Comparison of ENCODE assay signal across 1 cellular context in genomic region chr3:194296448-194296831, GRCh38.
TF ChIP-seq lines count a peak whose summit lies in the region.

No MANE protein-coding gene starts in this region.

TF ChIP-seq in H1, 55 proteins besides CTCF, POLR2A, EP300 and RAD21:
- no peak for TF ChIP-seq YY1 (IDR thresholded peaks at IDR 0.05; ENCODE audit: low read depth, low read length)
- TF ChIP-seq KDM5A (IDR thresholded peaks at IDR 0.05; ENCODE audit: low read length), result no peak
- TF ChIP-seq SP1 (IDR thresholded peaks at IDR 0.05; ENCODE audit: low read depth, low read length), result peak; percentile 88
- TF ChIP-seq CEBPB (IDR thresholded peaks at IDR 0.05; ENCODE audit: low read depth, low read length), result peak; percentile 61; the same call in 1 of the 2 replicates
- no peak for TF ChIP-seq GABPA (IDR thresholded peaks at IDR 0.05; ENCODE audit: borderline replicate concordance, insufficient read depth, low read length)
- peak; percentile 100; the same call in 1 of the 2 replicates for TF ChIP-seq RBBP5 (IDR thresholded peaks at IDR 0.05; ENCODE audit: borderline replicate concordance, low read depth, low read length)
- TF ChIP-seq TEAD4 (IDR thresholded peaks at IDR 0.05; ENCODE audit: low read depth, low read length), result peak; percentile 92
- peak; percentile 92 for TF ChIP-seq JUN (IDR thresholded peaks at IDR 0.05; ENCODE audit: low read depth, low read length)
- peak; percentile 64; the same call in 1 of the 2 replicates for TF ChIP-seq POLR2AphosphoS5 (IDR thresholded peaks at IDR 0.05; ENCODE audit: low read depth, low read length)
- TF ChIP-seq HDAC2 (IDR thresholded peaks at IDR 0.05; ENCODE audit: borderline replicate concordance in 1 of 2, low read depth in 2 of 2, low read length in 2 of 2), result peak in 1 of 2 experiments; percentile 86; a peak in 2 of 4 replicates
- no peak for TF ChIP-seq CHD7 (IDR thresholded peaks at IDR 0.05; ENCODE audit: insufficient replicate concordance, low read length)
- peak; percentile 16; the same call in 1 of the 2 replicates for TF ChIP-seq TAF1 (IDR thresholded peaks at IDR 0.05; ENCODE audit: low read depth, low read length)
- TF ChIP-seq CREB1 (IDR thresholded peaks at IDR 0.05), result 0 out of 2 replicates have a peak, but pooled peaks have one; percentile 13
- TF ChIP-seq NANOG (IDR thresholded peaks at IDR 0.05; ENCODE audit: insufficient read depth, low read depth, low read length, poor library complexity, severe bottlenecking), result no peak
- peak; percentile 99 for TF ChIP-seq ASH2L (IDR thresholded peaks at IDR 0.05; ENCODE audit: low read length)
- TF ChIP-seq SP4 (IDR thresholded peaks at IDR 0.05; ENCODE audit: low read length), result peak; percentile 37; the same call in 1 of the 2 replicates
- TF ChIP-seq, protein P1, sequence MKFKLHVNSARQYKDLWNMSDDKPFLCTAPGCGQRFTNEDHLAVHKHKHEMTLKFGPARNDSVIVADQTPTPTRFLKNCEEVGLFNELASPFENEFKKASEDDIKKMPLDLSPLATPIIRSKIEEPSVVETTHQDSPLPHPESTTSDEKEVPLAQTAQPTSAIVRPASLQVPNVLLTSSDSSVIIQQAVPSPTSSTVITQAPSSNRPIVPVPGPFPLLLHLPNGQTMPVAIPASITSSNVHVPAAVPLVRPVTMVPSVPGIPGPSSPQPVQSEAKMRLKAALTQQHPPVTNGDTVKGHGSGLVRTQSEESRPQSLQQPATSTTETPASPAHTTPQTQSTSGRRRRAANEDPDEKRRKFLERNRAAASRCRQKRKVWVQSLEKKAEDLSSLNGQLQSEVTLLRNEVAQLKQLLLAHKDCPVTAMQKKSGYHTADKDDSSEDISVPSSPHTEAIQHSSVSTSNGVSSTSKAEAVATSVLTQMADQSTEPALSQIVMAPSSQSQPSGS (IDR thresholded peaks at IDR 0.05; ENCODE audit: low read length), result peak; percentile 81
- peak; percentile 91 for TF ChIP-seq JUND (IDR thresholded peaks at IDR 0.05; ENCODE audit: low read length)
